In the genomic region with DNA sequence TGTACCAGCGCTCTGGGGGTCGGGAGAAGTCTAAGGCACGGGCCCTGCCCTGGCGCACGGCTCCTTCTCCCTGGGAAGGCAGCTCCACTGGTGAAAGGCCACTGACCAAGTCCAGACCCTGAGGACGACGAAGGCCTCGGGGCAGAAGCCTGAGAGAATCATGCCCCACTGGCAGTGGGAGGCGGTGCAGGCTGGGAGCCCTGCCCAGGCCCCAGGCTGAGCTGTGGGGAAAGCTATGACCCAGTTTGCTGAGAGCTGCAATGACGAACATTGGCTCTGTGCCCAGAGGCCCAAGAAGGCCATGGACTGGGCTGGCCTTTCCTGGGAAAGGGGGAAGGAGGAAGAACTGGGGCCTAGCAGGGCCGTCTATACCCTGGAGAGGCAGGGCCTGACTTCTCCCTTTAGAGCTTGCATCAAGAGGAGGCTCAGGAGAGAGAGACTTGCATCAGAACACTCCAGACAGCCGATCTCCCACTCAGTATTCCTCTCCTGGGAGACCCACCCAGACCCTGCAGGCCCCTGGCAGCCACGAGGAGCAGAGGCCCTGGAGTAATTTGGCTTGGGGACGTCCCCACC, we compare ENCODE assay signal across 9 cellular contexts. TPM values are rescaled to one million over a fixed set of nuclear protein-coding genes. Genes with fewer than 3 reads are reported as not detected.
DNase-seq lines count a peak whose midpoint lies in the region; ATAC-seq, FAIRE-seq and TF ChIP-seq lines count a peak whose summit lies in the region.
"Had no signal": no experiment of that assay in that cellular context is flagged by ENCODE, and none has a peak within 500 bp of the region (broad histone marks: within the 10 kb centered on the region; RNA-seq: fewer than 3 reads in every experiment).

No MANE protein-coding gene starts in this region.

- H3K36me3 ChIP-seq in mammary epithelial cell (ENCODE audit: insufficient read depth, low read length): no peaks in the 10 kb centered on the region
- peaks cover 0 to 2% of the 10 kb centered on the region in 2 donors for H3K36me3 ChIP-seq in small intestine (ENCODE audit: control insufficient read depth in 2 of 2, insufficient read depth in 2 of 2, low read length in 2 of 2)

- no peak for ATAC-seq in HG03139 (IDR thresholded peaks at IDR 0.05; ENCODE audit: unreplicated experiment)
- no peak for ATAC-seq in HG03520 (IDR thresholded peaks at IDR 0.05; ENCODE audit: unreplicated experiment)
- no peak for ATAC-seq in GM19467 (IDR thresholded peaks at IDR 0.05; ENCODE audit: unreplicated experiment)

- no peak for FAIRE-seq in small intestine (lab: Jason Lieb, UNC)

- TF ChIP-seq CTCF in NB4 (IDR thresholded peaks at IDR 0.05; ENCODE audit: low read depth, low read length): peak; percentile 9
- peak; percentile 21 to 32 for TF ChIP-seq CTCF in mammary epithelial cell (conservative IDR thresholded peaks at IDR 0.05 in 1 of 2, IDR thresholded peaks at IDR 0.05 in 1 of 2; ENCODE audit: extremely low read depth in 1 of 2, insufficient read depth in 1 of 2, low read depth in 1 of 2, low read length in 2 of 2)

- dilution Hi-C loops in mammary epithelial cell (cut with HindIII; ENCODE audit: low sequenced_read_pairs): loop anchor here (5.0 kb wide), 1 partner anchor 51 kb away; no protein-coding TSS in a partner anchor

- no peak overlapping the region for H3K4me3 ChIP-seq in NB4 (ENCODE audit: low read depth, low read length)
- H3K4me3 ChIP-seq in mammary epithelial cell (replicated peaks in 1 of 3; ENCODE audit: insufficient read depth in 1 of 3, low read depth in 2 of 3, low read length in 3 of 3): no peak overlapping the region
- H3K4me3 ChIP-seq in small intestine (ENCODE audit: low read depth in 1 of 2, low read length in 2 of 2): no peak overlapping the region

- peaks cover 27% of the 10 kb centered on the region for H3K4me1 ChIP-seq in mammary epithelial cell (ENCODE audit: insufficient read depth, low read length)
- H3K4me1 ChIP-seq in small intestine (ENCODE audit: control insufficient read depth in 2 of 2, insufficient read depth in 1 of 2, low read depth in 1 of 2, low read length in 1 of 2): no peaks in the 10 kb centered on the region

- in situ Hi-C loops in mammary epithelial cell (cut with MboI; ENCODE audit: low sequenced_read_pairs in 2 of 2): no loop called here

- no peak overlapping the region for H3K27ac ChIP-seq in mammary epithelial cell (ENCODE audit: insufficient read depth, low read depth, low read length)
- H3K27ac ChIP-seq in small intestine (ENCODE audit: low read depth in 1 of 2, low read length in 1 of 2): peak overlapping the region; percentile 41 to 96

- peak; percentile 96 for DNase-seq in Daoy (ENCODE audit: low read depth)
- peak; percentile 32 for DNase-seq in NB4 (ENCODE audit: low read depth)
- DNase-seq in mammary epithelial cell: peak; percentile 76
- DNase-seq in islet precursor cell: peak; percentile 80
- DNase-seq in small intestine: peak; percentile 61

- BruUV-seq in mammary epithelial cell (replicated peaks; lab: Mats Ljungman, UMichigan): no TSS peak

- H3K4me2 ChIP-seq in mammary epithelial cell (ENCODE audit: insufficient read depth, low read depth, low read length): no peak overlapping the region

- H3K9me3 ChIP-seq in mammary epithelial cell (replicated peaks; ENCODE audit: insufficient read depth, low read length) (no peaks in the 10 kb centered on the region), small intestine (ENCODE audit: control insufficient read depth, low read depth) (no peaks in the 10 kb centered on the region)

- H2AFZ ChIP-seq in mammary epithelial cell (ENCODE audit: low read depth, low read length): no peak overlapping the region

- intact Hi-C loops in mammary epithelial cell (cut with micrococcal nuclease): no loop called here

- H3K9ac ChIP-seq in mammary epithelial cell (ENCODE audit: insufficient read depth, low read length): no peak overlapping the region

- no peaks in the 10 kb centered on the region for H3K79me2 ChIP-seq in mammary epithelial cell (ENCODE audit: insufficient read depth, low read length)

- WGBS in mammary epithelial cell (ENCODE audit: low coverage, missing lambda C conversion rate): 70% methylated on average over 14 of the region's 14 CpGs
- 41 to 46% (median 43%) methylated on average over 14 of the region's 14 CpGs for WGBS in small intestine, 3 donors

- no peaks in the 10 kb centered on the region for H4K20me1 ChIP-seq in mammary epithelial cell (ENCODE audit: insufficient read depth, low read length)

- H3K27me3 ChIP-seq in mammary epithelial cell (ENCODE audit: insufficient read depth, low read length) (no peaks in the 10 kb centered on the region), small intestine (ENCODE audit: control insufficient read depth in 2 of 2, insufficient read depth in 2 of 2, low read length in 2 of 2) (no peaks in the 10 kb centered on the region)

- no peak for TF ChIP-seq POLR2A in NB4 (IDR thresholded peaks at IDR 0.05; ENCODE audit: extremely low read depth, insufficient read length)

- CTCF ChIA-PET in mammary epithelial cell (lab: Charles Lee; ENCODE audit: low non-redundant PET): no interaction called here

RNA-seq across cellular contexts. Expression of a gene that starts 32.9 kb away (rescaled TPM):
- 6.9 and 8.0 TPM in 2 replicates for total RNA-seq in Daoy (2014; rRNA removed; shearing (Covaris generic))
- 10 to 100 TPM; 20.5 to 26.5 TPM for total RNA-seq in mammary epithelial cell
- polyA plus RNA-seq in mammary epithelial cell: 13.4 TPM
- polyA minus RNA-seq in mammary epithelial cell: 27.1 TPM
- 10 to 100 TPM; 18.5 to 23.5 (median 23.2) TPM for polyA plus RNA-seq in small intestine

RNA-seq across cellular contexts. Expression of a gene that starts 49.0 kb away (rescaled TPM):
- total RNA-seq in Daoy (2014; rRNA removed; shearing (Covaris generic)): 0.06 and 0.11 TPM in 2 replicates
- total RNA-seq in mammary epithelial cell: under 1 TPM in 1 of 2 donors, not detected in 1; under 0.01 TPM
- polyA plus RNA-seq in mammary epithelial cell: not detected
- polyA minus RNA-seq in mammary epithelial cell: not detected
- under 1 TPM in 1 of 3 donors, not detected in 2; 0.16 TPM for polyA plus RNA-seq in small intestine
- total RNA-seq: T-helper 1 cell treated with Interleukin-12 subunit alpha and Interleukin-12 subunit beta and Interleukin-4 antibody, amounts not matched to agents 30 ng/mL and 1 ng/mL, for 36 hours had no signal

Comparison
In these comparisons a context has a peak if more than half of its experiments do, and no peak if none do; other contexts are left out.
1. DNase-seq: peak in every context shown above with its lines; median percentile 96 in Daoy; 80 in islet precursor cell; 76 in mammary epithelial cell; 61 in small intestine; 32 in NB4.